In genomic region chr1:168507271-168507670, GRCh38 we compare ENCODE assay signal across 1 cellular context.
TF ChIP-seq lines count a peak whose summit lies in the region.

No MANE protein-coding gene starts in this region.

TF ChIP-seq in IMR-90, 13 proteins besides CTCF, POLR2A, EP300 and RAD21 (continued from another document):
- TF ChIP-seq FOS (IDR thresholded peaks at IDR 0.05; ENCODE audit: low read depth, low read length), result no peak
- TF ChIP-seq BHLHE40 (IDR thresholded peaks at IDR 0.05; ENCODE audit: low read depth, low read length), result no peak
- no peak for TF ChIP-seq RFX5 (IDR thresholded peaks at IDR 0.05; ENCODE audit: low read depth, low read length)
- no peak for TF ChIP-seq MAFK (IDR thresholded peaks at IDR 0.05; ENCODE audit: low read depth, low read length)
- TF ChIP-seq RCOR1 (IDR thresholded peaks at IDR 0.05; ENCODE audit: insufficient replicate concordance, low read length), result no peak
TF ChIP-seq in IMR-90: peak in this region for 0.
